Comparison of ENCODE assay signal across 1 cellular context in the genomic region with DNA sequence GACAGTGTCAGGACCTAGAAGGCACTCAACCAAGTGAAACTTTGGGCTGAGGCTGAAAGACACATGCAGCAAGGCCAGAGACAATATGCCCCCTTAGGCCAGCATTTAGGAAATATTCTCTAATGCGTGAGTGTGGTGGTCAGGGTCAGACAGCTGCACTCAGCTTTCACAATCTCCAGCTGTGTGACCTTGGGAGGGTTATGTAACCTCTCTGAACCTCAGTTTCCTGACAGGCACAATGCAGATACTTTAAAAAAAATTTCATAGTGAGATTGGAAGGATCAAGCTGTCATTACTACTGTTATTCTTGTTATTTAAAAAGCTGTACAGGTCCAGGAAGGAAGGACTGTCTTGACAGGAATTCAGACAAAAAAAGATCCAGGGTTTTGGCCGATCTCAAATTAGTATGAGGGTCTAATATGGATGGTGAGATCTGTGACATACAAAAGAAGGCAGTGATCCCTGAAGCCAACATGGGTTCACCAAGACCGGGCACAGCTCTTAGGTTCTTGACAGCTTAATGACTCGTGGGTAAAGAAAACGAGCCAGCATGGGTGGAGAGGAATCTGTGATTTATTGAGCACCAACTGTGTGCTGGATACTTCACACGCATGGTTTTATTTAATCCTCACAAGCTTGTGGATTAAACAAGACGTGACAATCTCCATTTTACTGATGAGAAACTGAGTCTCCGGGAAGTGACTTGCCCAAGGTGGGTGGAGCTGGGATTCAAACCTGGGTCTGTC.
TF ChIP-seq lines count a peak whose summit lies in the region.

No MANE protein-coding gene starts in this region.

TF ChIP-seq in K562, 482 proteins besides CTCF, POLR2A, EP300 and RAD21:
- TF ChIP-seq CBX5 (IDR thresholded peaks at IDR 0.05; ENCODE audit: borderline replicate concordance, low read depth) (no peak), RBM25 (IDR thresholded peaks at IDR 0.05; ENCODE audit: low read depth, low read length, severe bottlenecking) (peak; percentile 54), ZFP36 (IDR thresholded peaks at IDR 0.05; ENCODE audit: low read depth, low read length, partially characterized antibody) (peak; percentile 48)
